23 cellular contexts compared by ENCODE assay signal in genomic region chr20:51579137-51579536, GRCh38. TPM values are rescaled to one million over a fixed set of nuclear protein-coding genes. Genes with fewer than 3 reads are reported as not detected.
DNase-seq lines count a peak whose midpoint lies in the region; ATAC-seq, FAIRE-seq and TF ChIP-seq lines count a peak whose summit lies in the region.
"Had no signal": no experiment of that assay in that cellular context is flagged by ENCODE, and none has a peak within 500 bp of the region (broad histone marks: within the 10 kb centered on the region; RNA-seq: fewer than 3 reads in every experiment).

No MANE protein-coding gene starts in this region.

- TF ChIP-seq POLR2A in ovary (IDR thresholded peaks at IDR 0.05): no peak

- H3K9ac ChIP-seq in astrocyte (ENCODE audit: low read length): no peak overlapping the region

- peaks cover 2% of the 10 kb centered on the region for H3K9me3 Mint-ChIP-seq in astrocyte (ENCODE audit: unreplicated experiment)
- H3K9me3 Mint-ChIP-seq in CD8-positive, alpha-beta memory T cell: no peaks in the 10 kb centered on the region

- H3K4me3 ChIP-seq in astrocyte (ENCODE audit: insufficient read depth, low read depth, low read length) (no peak overlapping the region), ovary (no peak overlapping the region)
- no peak overlapping the region for H3K4me3 ChIP-seq in CD8-positive, alpha-beta memory T cell (ENCODE audit: low read length)
- H3K4me3 ChIP-seq: heart right ventricle, SK-N-MC, vagina had no signal

- H3K36me3 ChIP-seq in astrocyte (ENCODE audit: insufficient read depth, low read length) (no peaks in the 10 kb centered on the region), ovary (no peaks in the 10 kb centered on the region)
- no peaks in the 10 kb centered on the region for H3K36me3 ChIP-seq in CD8-positive, alpha-beta memory T cell (ENCODE audit: insufficient read depth, low read length)
- H3K36me3 ChIP-seq: heart right ventricle, vagina had no signal

- peaks cover 4% of the 10 kb centered on the region for H3K36me3 Mint-ChIP-seq in astrocyte (ENCODE audit: low read depth, unreplicated experiment)
- H3K36me3 Mint-ChIP-seq in CD8-positive, alpha-beta memory T cell: peaks cover 0 to 2% (median 0%) of the 10 kb centered on the region in 3 donors
- H3K36me3 Mint-ChIP-seq: CD8-positive, alpha-beta T cell had no signal

- peak overlapping the region; percentile 30 for H3K27ac Mint-ChIP-seq in astrocyte (ENCODE audit: unreplicated experiment)
- H3K27ac Mint-ChIP-seq in CD8-positive, alpha-beta memory T cell: no peak overlapping the region
- H3K27ac Mint-ChIP-seq: activated CD4-positive, alpha-beta T cell treated with anti-CD3 and anti-CD28 coated beads, Interleukin-2, amount 10 ng/mL, durations not matched to agents 7 days and 5 days; activated naive CD4-positive, alpha-beta T cell treated with anti-CD3 and anti-CD28 coated beads for 36 hours; CD8-positive, alpha-beta T cell had no signal

- ATAC-seq in GM18517 (IDR thresholded peaks at IDR 0.05; ENCODE audit: unreplicated experiment): no peak
- ATAC-seq: CD8-positive, alpha-beta T cell; esophagus mucosa had no signal

- H3K4me1 Mint-ChIP-seq in astrocyte (ENCODE audit: low read depth, unreplicated experiment): peaks cover 9% of the 10 kb centered on the region
- H3K4me1 Mint-ChIP-seq in CD8-positive, alpha-beta memory T cell: peaks cover 0 to 3% (median 0%) of the 10 kb centered on the region in 3 donors
- H3K4me1 Mint-ChIP-seq: activated CD4-positive, alpha-beta T cell treated with anti-CD3 and anti-CD28 coated beads, Interleukin-2, amount 10 ng/mL, durations not matched to agents 7 days and 5 days had no signal

- H3K4me1 ChIP-seq in astrocyte (ENCODE audit: insufficient read depth, low read length) (peaks cover 11% of the 10 kb centered on the region), ovary (ENCODE audit: insufficient read depth) (no peaks in the 10 kb centered on the region)
- H3K4me1 ChIP-seq in CD8-positive, alpha-beta memory T cell (ENCODE audit: insufficient read depth, low read length): no peaks in the 10 kb centered on the region
- H3K4me1 ChIP-seq: vagina had no signal

- H3K27me3 ChIP-seq in astrocyte (ENCODE audit: insufficient read depth, low read length): no peaks in the 10 kb centered on the region
- H3K27me3 ChIP-seq in CD8-positive, alpha-beta memory T cell (ENCODE audit: insufficient read depth, low read length, poor library complexity, severe bottlenecking): no peaks in the 10 kb centered on the region
- H3K27me3 ChIP-seq in ovary: no peaks in the 10 kb centered on the region
- H3K27me3 ChIP-seq: heart right ventricle, vagina had no signal

- H2AFZ ChIP-seq in astrocyte (ENCODE audit: low read depth, low read length): peak overlapping the region; percentile 80

- 66 to 81% (median 68%) methylated on average over 8 of the region's 8 CpGs for WGBS in ovary, 3 donors

- no peak for TF ChIP-seq CTCF in astrocyte (IDR thresholded peaks at IDR 0.05; ENCODE audit: insufficient read depth, low read depth, low read length)
- no peak for TF ChIP-seq CTCF in ovary (IDR thresholded peaks at IDR 0.05)

- H3K4me3 Mint-ChIP-seq in astrocyte (ENCODE audit: unreplicated experiment): no peak overlapping the region
- no peak overlapping the region for H3K4me3 Mint-ChIP-seq in CD8-positive, alpha-beta memory T cell
- H3K4me3 Mint-ChIP-seq: activated CD4-positive, alpha-beta T cell treated with anti-CD3 and anti-CD28 coated beads, Interleukin-2, amount 10 ng/mL, durations not matched to agents 7 days and 5 days; activated naive CD4-positive, alpha-beta T cell treated with anti-CD3 and anti-CD28 coated beads for 36 hours; CD8-positive, alpha-beta T cell had no signal

- CTCF ChIA-PET in CD8-positive, alpha-beta memory T cell (lab: Charles Lee): no interaction called here

- intact Hi-C loops in ovary (cut with DNase I): no loop called here

- peaks cover 3% of the 10 kb centered on the region for H3K9me3 ChIP-seq in astrocyte (ENCODE audit: insufficient read depth, low read depth, low read length)
- H3K9me3 ChIP-seq in CD8-positive, alpha-beta memory T cell (ENCODE audit: low read length): no peaks in the 10 kb centered on the region
- H3K9me3 ChIP-seq in ovary: peaks cover 0 to 6% of the 10 kb centered on the region in 2 donors
- H3K9me3 ChIP-seq: vagina had no signal

- H3K27me3 Mint-ChIP-seq in astrocyte (ENCODE audit: low read depth, unreplicated experiment): no peaks in the 10 kb centered on the region
- peaks cover 0 to 1% of the 10 kb centered on the region in 2 donors for H3K27me3 Mint-ChIP-seq in CD8-positive, alpha-beta memory T cell
- H3K27me3 Mint-ChIP-seq: activated CD4-positive, alpha-beta T cell treated with anti-CD3 and anti-CD28 coated beads, Interleukin-2, amount 10 ng/mL, durations not matched to agents 7 days and 5 days had no signal

- DNase-seq in ACHN: peak; percentile 3
- peak; percentile 55 for DNase-seq in HT1080 (ENCODE audit: low read depth)
- peak; percentile 58 for DNase-seq in astrocyte (ENCODE audit: low read depth)
- peak; percentile 90 for DNase-seq in islet precursor cell
- DNase-seq in D341Med (ENCODE audit: low spot score): no peak
- DNase-seq in CD8-positive, alpha-beta memory T cell: no peak
- DNase-seq in ovary: no peak
- DNase-seq: activated CD4-positive, alpha-beta T cell treated with anti-CD3 and anti-CD28 coated beads, Interleukin-2, amount 10 ng/mL, durations not matched to agents 7 days and 5 days; activated CD8-positive, alpha-beta memory T cell treated with anti-CD3 and anti-CD28 coated beads, Interleukin-2, amount 50 U/mL, for 48 hours; activated naive CD4-positive, alpha-beta T cell treated with anti-CD3 and anti-CD28 coated beads for 36 hours; CD8-positive, alpha-beta T cell; heart right ventricle; KBM-7; NCI-H1092; NCI-H748 treated with DMSO at 0.1 percent for 48 hours; stimulated activated CD4-positive, alpha-beta T cell treated with anti-CD3 and anti-CD28 coated beads, Interleukin-1b, Interleukin-23, amount 100 ng/mL, for 48 hours had no signal

- no peak for FAIRE-seq in astrocyte (lab: Jason Lieb, UNC)
- FAIRE-seq: bronchial epithelial cell, GM12891 had no signal

- H3K27ac ChIP-seq in astrocyte (ENCODE audit: low read depth, low read length) (peak overlapping the region; percentile 4), ovary (no peak overlapping the region)
- no peak overlapping the region for H3K27ac ChIP-seq in CD8-positive, alpha-beta memory T cell (ENCODE audit: low read depth, low read length)
- H3K27ac ChIP-seq: heart right ventricle, SK-N-MC, vagina had no signal

- no peaks in the 10 kb centered on the region for H4K20me1 ChIP-seq in astrocyte (ENCODE audit: insufficient read depth, low read length)

- in situ Hi-C loops in ACHN (cut with HindIII; ENCODE audit: low pct_ligation_motif_present, low pct_unique_long_range_greater_than_20kb, low sequenced_read_pairs): loop anchor here (25.0 kb wide), 1 partner anchor 192 kb away; no protein-coding TSS in a partner anchor

- no peaks in the 10 kb centered on the region for H3K79me2 ChIP-seq in astrocyte (ENCODE audit: insufficient read depth, low read length)

- peak overlapping the region; percentile 69 for H3K4me2 ChIP-seq in astrocyte (ENCODE audit: low read length)

- TF ChIP-seq EP300 in ovary (IDR thresholded peaks at IDR 0.05): no peak

- POLR2A ChIA-PET in CD8-positive, alpha-beta memory T cell (lab: Charles Lee): no interaction called here

RNA-seq across cellular contexts. Expression of gene NFATC2, which starts 36.6 kb away (rescaled TPM):
- total RNA-seq in HT1080 (2014; rRNA removed; shearing (Covaris generic)): 0.10 and 0.23 TPM in 2 replicates
- polyA plus RNA-seq in HT1080 (2015; cell fraction: cytosol; rRNA removed): 0.44 and 0.70 TPM in 2 replicates
- 0.62 and 0.76 TPM in 2 replicates for polyA plus RNA-seq in HT1080 (2015; cell fraction: nucleus; rRNA removed)
- total RNA-seq in astrocyte (3.9 and 4.1 TPM in 2 replicates), ovary (1 to 10 TPM; 3.7 to 9.4 (median 5.1) TPM)
- 10 to 100 TPM; 63.0 to 64.4 TPM for total RNA-seq in CD8-positive, alpha-beta memory T cell
- polyA plus RNA-seq in CD8-positive, alpha-beta memory T cell: 52.1 TPM
- polyA plus RNA-seq in ovary: 1 to 10 TPM; 2.2 to 6.7 TPM
- total RNA-seq: bronchial epithelial cell had no signal
- polyA plus RNA-seq: neural cell had no signal

Comparison
In these comparisons a context has a peak if more than half of its experiments do, and no peak if none do; other contexts are left out.
1. DNase-seq: peak in ACHN (single experiment), HT1080 (single experiment), astrocyte (single experiment) and islet precursor cell (single experiment); none in D341Med (single experiment), CD8-positive, alpha-beta memory T cell (0 of 5) and ovary (0 of 5).
2. RNA of gene NFATC2, which starts 36.6 kb away (total RNA-seq): 63.0 to 64.4 TPM in CD8-positive, alpha-beta memory T cell; 3.7 to 9.4 TPM in ovary, 3.9 to 4.1 TPM in astrocyte and 0.10 to 0.23 TPM in HT1080; every median in the first group is over 4 times any median in the second.